Comparison of ENCODE assay signal across 7 cellular contexts in the genomic region with DNA sequence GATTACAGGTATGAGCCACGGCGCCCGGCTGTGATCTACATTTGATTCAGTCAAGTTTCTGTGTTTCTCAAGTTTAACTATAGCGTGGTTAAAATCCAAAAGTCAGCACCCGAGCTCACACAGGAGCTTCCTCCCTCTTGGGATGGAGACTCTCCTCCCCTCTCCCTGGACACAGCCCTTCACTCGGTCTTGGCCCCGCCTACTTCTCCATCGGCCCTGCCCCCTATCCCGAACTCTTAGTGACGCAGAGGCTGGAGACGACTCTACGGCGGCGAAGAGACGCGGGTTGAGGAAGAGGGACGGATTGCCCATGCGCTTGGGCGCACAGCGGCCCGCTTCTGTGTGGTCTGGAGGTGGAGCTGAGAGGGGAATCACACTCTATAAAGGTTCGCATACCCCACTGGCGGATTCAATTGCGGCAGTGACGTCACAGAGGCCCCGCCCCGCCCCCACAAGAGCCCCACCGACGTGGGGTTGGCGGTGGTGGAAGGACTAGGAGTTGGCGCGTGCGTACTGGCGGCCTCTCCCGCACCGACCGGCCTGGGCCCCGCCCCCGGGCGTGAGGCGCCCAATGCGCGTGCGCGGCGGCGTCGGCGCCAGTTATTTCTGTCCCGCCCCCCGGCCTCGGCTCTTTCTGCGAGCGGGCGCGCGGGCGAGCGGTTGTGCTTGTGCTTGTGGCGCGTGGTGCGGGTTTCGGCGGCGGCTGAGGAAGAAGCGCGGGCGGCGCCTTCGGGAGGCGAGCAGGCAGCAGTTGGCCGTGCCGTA.
DNase-seq lines count a peak whose midpoint lies in the region; ATAC-seq and TF ChIP-seq lines count a peak whose summit lies in the region.

A gene (plus strand): TSS at position 239 of the 765 bp plus-strand sequence. CDS start 694 bp downstream, outside the sequence.

- no peaks in the 10 kb centered on the region for H3K27me3 ChIP-seq in layer of hippocampus (ENCODE audit: control insufficient read depth, insufficient read depth, low read length)

- DNase-seq in T-helper 9 cell: peak; percentile 100
- peak; percentile 99 for DNase-seq in cerebellar cortex (ENCODE audit: low spot score)
- peak; percentile 100 for DNase-seq in stimulated activated CD4-positive, alpha-beta T cell treated with anti-CD3 and anti-CD28 coated beads, Interleukin-2, amount 100 ng/mL, for 24 hours
- no peak for DNase-seq in DMS153 treated with DMSO at 0.1 percent for 48 hours (lab: John Stamatoyannopoulos, UW; ENCODE audit: unreplicated experiment)

- peak; percentile 99 for TF ChIP-seq POLR2A in GM18951 (IDR thresholded peaks at IDR 0.05; ENCODE audit: extremely low read depth, insufficient read depth, insufficient read length)

- in situ Hi-C loops in GM18951 (cut with MboI; ENCODE audit: low sequenced_read_pairs, unreplicated experiment): no loop called here

- peak within 1 kb of the TSS; percentile 100 for H3K27ac ChIP-seq in layer of hippocampus (ENCODE audit: low read depth, low read length)

- ATAC-seq in HG03159 (IDR thresholded peaks at IDR 0.05; ENCODE audit: unreplicated experiment): peak; percentile 86
